In genomic region chr15:25789206-25789605, GRCh38 we compare ENCODE assay signal across 17 cellular contexts.
DNase-seq lines count a peak whose midpoint lies in the region; ATAC-seq and TF ChIP-seq lines count a peak whose summit lies in the region.
"Had no signal": no experiment of that assay in that cellular context is flagged by ENCODE, and none has a peak within 500 bp of the region (broad histone marks: within the 10 kb centered on the region; RNA-seq: fewer than 3 reads in every experiment).

No MANE protein-coding gene starts in this region.

- ATAC-seq in stimulated activated naive CD8-positive, alpha-beta T cell treated with anti-CD3 and anti-CD28 coated beads, Interleukin-15, amount 100 ng/mL, for 72 hours, result no peak
- ATAC-seq in aorta (ENCODE audit: low FRiP score) (peak; percentile 33), HG02852 (IDR thresholded peaks at IDR 0.05; ENCODE audit: unreplicated experiment) (no peak), upper lobe of right lung (no peak)
- ATAC-seq: K562 had no signal

- no peaks in the 10 kb centered on the region for H3K27me3 Mint-ChIP-seq in stimulated activated naive CD8-positive, alpha-beta T cell treated with anti-CD3 and anti-CD28 coated beads, Interleukin-15, Interleukin-2, amounts not matched to agents 100 ng/mL and 50 ng/mL, for 24 hours
- H3K27me3 Mint-ChIP-seq in stimulated activated naive CD8-positive, alpha-beta T cell treated with anti-CD3 and anti-CD28 coated beads, Interleukin-15, amount 100 ng/mL, for 72 hours, result no peaks in the 10 kb centered on the region
- no peaks in the 10 kb centered on the region for H3K27me3 Mint-ChIP-seq in activated CD4-positive, alpha-beta memory T cell treated with anti-CD3 and anti-CD28 coated beads, Interleukin-2, amount 10 ng/mL, durations not matched to agents 7 days and 5 days

- no peak for DNase-seq in stimulated activated naive CD8-positive, alpha-beta T cell treated with anti-CD3 and anti-CD28 coated beads, Interleukin-15, amount 100 ng/mL, for 72 hours
- DNase-seq in fibroblast of the conjunctiva (ENCODE audit: low read depth) (peak; percentile 43), posterior vena cava (ENCODE audit: low spot score) (peak; percentile 82), aorta (peak in 1 of 2 donors; percentile 32), upper lobe of right lung (no peak)
- no peak for DNase-seq in activated CD4-positive, alpha-beta memory T cell treated with anti-CD3 and anti-CD28 coated beads, Interleukin-2, amount 10 ng/mL, durations not matched to agents 7 days and 5 days
- DNase-seq: activated gamma-delta T cell treated with Interleukin-2 at 50 U/mL for 16 hours; cerebellar nuclear complex; GOT3; kidney glomerular epithelial cell; NCI-H1436; OCI-M1; SK-N-SH; stimulated activated CD4-positive, alpha-beta T cell treated with anti-CD3 and anti-CD28 coated beads, Interleukin-4, amount 100 ng/mL, for 1 hour had no signal

- no peak overlapping the region for H3K27ac ChIP-seq in aorta (ENCODE audit: low read depth in 1 of 2, low read length in 2 of 2)
- no peak overlapping the region for H3K27ac ChIP-seq in upper lobe of right lung

- H3K27ac Mint-ChIP-seq in stimulated activated naive CD8-positive, alpha-beta T cell treated with anti-CD3 and anti-CD28 coated beads, Interleukin-15, Interleukin-2, amounts not matched to agents 100 ng/mL and 50 ng/mL, for 24 hours, result peak overlapping the region; percentile 63
- peak overlapping the region in 1 of 2 donors; percentile 46 for H3K27ac Mint-ChIP-seq in stimulated activated naive CD8-positive, alpha-beta T cell treated with anti-CD3 and anti-CD28 coated beads, Interleukin-15, amount 100 ng/mL, for 72 hours
- no peak overlapping the region for H3K27ac Mint-ChIP-seq in activated CD4-positive, alpha-beta memory T cell treated with anti-CD3 and anti-CD28 coated beads, Interleukin-2, amount 10 ng/mL, durations not matched to agents 7 days and 5 days

- H3K27me3 ChIP-seq in aorta (ENCODE audit: control insufficient read depth in 1 of 2, insufficient read depth in 2 of 2, low read length in 1 of 2), result no peaks in the 10 kb centered on the region
- H3K27me3 ChIP-seq in upper lobe of right lung, result no peaks in the 10 kb centered on the region

- intact Hi-C loops in posterior vena cava (cut with DNase I) (no loop called here), aorta (cut with DNase I) (loop anchor here (5.0 to 10.0 kb wide), 3 partner anchors 43 to 73 kb away; partner anchors contain the start of gene ATP10A (in 1 of the 2)), upper lobe of right lung (cut with DNase I) (no loop called here)

- CTCF ChIA-PET in activated CD4-positive, alpha-beta memory T cell treated with anti-CD3 and anti-CD28 coated beads, Interleukin-2, amount 10 ng/mL, durations not matched to agents 7 days and 5 days (lab: Charles Lee), result no interaction called here

- POLR2A ChIA-PET in activated CD4-positive, alpha-beta memory T cell treated with anti-CD3 and anti-CD28 coated beads, Interleukin-2, amount 10 ng/mL, durations not matched to agents 7 days and 5 days (lab: Charles Lee), result interaction anchor here (1.1 kb wide), 1 partner anchor 73 kb away, joined by 5 read pairs; the partner anchor contains the start of gene ATP10A

- no peaks in the 10 kb centered on the region for H3K36me3 ChIP-seq in aorta (ENCODE audit: control insufficient read depth in 1 of 2, insufficient read depth in 2 of 2, low read length in 1 of 2)
- H3K36me3 ChIP-seq in upper lobe of right lung, result no peaks in the 10 kb centered on the region

- no peak overlapping the region for H3K4me3 Mint-ChIP-seq in stimulated activated naive CD8-positive, alpha-beta T cell treated with anti-CD3 and anti-CD28 coated beads, Interleukin-15, Interleukin-2, amounts not matched to agents 100 ng/mL and 50 ng/mL, for 24 hours
- no peak overlapping the region for H3K4me3 Mint-ChIP-seq in stimulated activated naive CD8-positive, alpha-beta T cell treated with anti-CD3 and anti-CD28 coated beads, Interleukin-15, amount 100 ng/mL, for 72 hours
- H3K4me3 Mint-ChIP-seq in activated CD4-positive, alpha-beta memory T cell treated with anti-CD3 and anti-CD28 coated beads, Interleukin-2, amount 10 ng/mL, durations not matched to agents 7 days and 5 days, result no peak overlapping the region

- no peak for TF ChIP-seq CTCF in upper lobe of right lung (IDR thresholded peaks at IDR 0.05)

- 0 to 4% methylated on average over 2 of the region's 2 CpGs for WGBS in aorta, 2 donors

- no peaks in the 10 kb centered on the region for H3K9me3 ChIP-seq in aorta (ENCODE audit: control insufficient read depth, low read length)
- no peaks in the 10 kb centered on the region for H3K9me3 ChIP-seq in upper lobe of right lung
- H3K9me3 ChIP-seq: SK-N-SH had no signal

- H3K4me1 ChIP-seq in aorta (ENCODE audit: control insufficient read depth in 1 of 2, insufficient read depth in 2 of 2, low read length in 2 of 2) (peaks cover 3 to 4% of the 10 kb centered on the region in 2 donors), upper lobe of right lung (peaks cover 33% of the 10 kb centered on the region)

- peaks cover 80% of the 10 kb centered on the region for H3K4me1 Mint-ChIP-seq in stimulated activated naive CD8-positive, alpha-beta T cell treated with anti-CD3 and anti-CD28 coated beads, Interleukin-15, Interleukin-2, amounts not matched to agents 100 ng/mL and 50 ng/mL, for 24 hours (ENCODE audit: low read depth)
- H3K4me1 Mint-ChIP-seq in stimulated activated naive CD8-positive, alpha-beta T cell treated with anti-CD3 and anti-CD28 coated beads, Interleukin-15, amount 100 ng/mL, for 72 hours, result peaks cover 85% of the 10 kb centered on the region
- H3K4me1 Mint-ChIP-seq in activated CD4-positive, alpha-beta memory T cell treated with anti-CD3 and anti-CD28 coated beads, Interleukin-2, amount 10 ng/mL, durations not matched to agents 7 days and 5 days, result peaks cover 48% of the 10 kb centered on the region

- H3K36me3 Mint-ChIP-seq in stimulated activated naive CD8-positive, alpha-beta T cell treated with anti-CD3 and anti-CD28 coated beads, Interleukin-15, Interleukin-2, amounts not matched to agents 100 ng/mL and 50 ng/mL, for 24 hours (ENCODE audit: low read depth), result peaks cover 9% of the 10 kb centered on the region
- H3K36me3 Mint-ChIP-seq in activated CD4-positive, alpha-beta memory T cell treated with anti-CD3 and anti-CD28 coated beads, Interleukin-2, amount 10 ng/mL, durations not matched to agents 7 days and 5 days (ENCODE audit: low read depth), result no peaks in the 10 kb centered on the region

- H3K4me3 ChIP-seq in aorta (ENCODE audit: low read length in 2 of 2), result no peak overlapping the region
- H3K4me3 ChIP-seq in upper lobe of right lung, result no peak overlapping the region
- H3K4me3 ChIP-seq: K562 had no signal

- no peaks in the 10 kb centered on the region for H3K9me3 Mint-ChIP-seq in stimulated activated naive CD8-positive, alpha-beta T cell treated with anti-CD3 and anti-CD28 coated beads, Interleukin-15, Interleukin-2, amounts not matched to agents 100 ng/mL and 50 ng/mL, for 24 hours
- H3K9me3 Mint-ChIP-seq in stimulated activated naive CD8-positive, alpha-beta T cell treated with anti-CD3 and anti-CD28 coated beads, Interleukin-15, amount 100 ng/mL, for 72 hours, result no peaks in the 10 kb centered on the region
- H3K9me3 Mint-ChIP-seq in activated CD4-positive, alpha-beta memory T cell treated with anti-CD3 and anti-CD28 coated beads, Interleukin-2, amount 10 ng/mL, durations not matched to agents 7 days and 5 days, result no peaks in the 10 kb centered on the region

Comparison
In these comparisons a context has a peak if more than half of its experiments do, and no peak if none do; other contexts are left out.
1. DNase-seq: peak in fibroblast of the conjunctiva (single experiment) and posterior vena cava (single experiment); none in stimulated activated naive CD8-positive, alpha-beta T cell treated with anti-CD3 and anti-CD28 coated beads, Interleukin-15, amount 100 ng/mL, for 72 hours (0 of 2), activated CD4-positive, alpha-beta memory T cell treated with anti-CD3 and anti-CD28 coated beads, Interleukin-2, amount 10 ng/mL, durations not matched to agents 7 days and 5 days (single experiment) and upper lobe of right lung (single experiment).
2. intact Hi-C loops: an anchor here in aorta (5.0 to 10.0 kb wide); none called in posterior vena cava and upper lobe of right lung.